ENCODE assay signal across 8 cellular contexts in the genomic region with DNA sequence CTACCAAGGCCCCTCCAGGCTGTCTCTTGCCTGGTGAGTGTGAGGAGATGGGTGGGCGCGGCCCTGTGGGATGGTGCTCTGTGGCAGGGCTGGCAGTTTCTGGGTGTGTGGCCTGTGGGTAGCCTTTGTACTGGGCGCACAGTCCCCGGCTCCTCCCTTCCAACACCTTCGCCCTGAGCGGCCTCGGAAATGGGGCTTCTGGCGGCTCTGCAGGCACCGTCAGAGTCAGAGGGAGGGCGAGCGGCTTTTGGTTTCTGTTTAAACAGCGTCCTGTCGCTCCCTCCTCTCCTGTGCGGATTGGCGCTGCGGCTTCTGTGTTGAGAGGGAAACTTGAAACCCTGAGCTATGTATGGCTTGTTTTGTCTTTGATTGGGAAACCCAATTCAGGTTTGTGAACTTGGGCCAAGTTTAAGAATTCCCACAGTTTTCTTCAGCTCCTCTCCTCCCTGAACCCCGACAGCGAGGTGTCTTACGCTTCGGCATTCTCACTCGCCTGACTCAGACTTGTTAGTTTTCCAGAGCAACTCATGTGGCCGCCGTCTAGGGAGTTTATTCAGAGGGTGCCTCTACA. TPM values are rescaled to one million over a fixed set of nuclear protein-coding genes. Genes with fewer than 3 reads are reported as not detected.
A peak's percentile ranks its signal among the peaks of the same experiment; 100 is the strongest.
DNase-seq lines count a peak whose midpoint lies in the region; ATAC-seq lines count a peak whose summit lies in the region.

No MANE protein-coding gene starts in this region.

- H3K27ac ChIP-seq in right cardiac atrium (ENCODE audit: low read length) = peak overlapping the region; percentile 26

- in situ Hi-C loops in ACHN (cut with HindIII; ENCODE audit: low pct_ligation_motif_present, low pct_unique_long_range_greater_than_20kb, low sequenced_read_pairs) = no loop called here

- ATAC-seq in right cardiac atrium (peak in 1 of 2 donors; percentile 5), GM18867 (IDR thresholded peaks at IDR 0.05; ENCODE audit: unreplicated experiment) (no peak)

- intact Hi-C loops in right cardiac atrium (cut with DNase I) = no loop called here

- peaks cover 2% of the 10 kb centered on the region for H3K4me1 ChIP-seq in right cardiac atrium (ENCODE audit: control insufficient read depth, insufficient read depth, low read length)

- no peaks in the 10 kb centered on the region for H3K27me3 ChIP-seq in right cardiac atrium (ENCODE audit: control insufficient read depth, insufficient read depth)

- no peaks in the 10 kb centered on the region for H3K9me3 ChIP-seq in right cardiac atrium (ENCODE audit: control insufficient read depth, low read length)

- peak; percentile 36 for DNase-seq in NCI-H128 (lab: John Stamatoyannopoulos, UW; ENCODE audit: unreplicated experiment)
- DNase-seq in activated effector memory CD4-positive, alpha-beta T cell treated with Interleukin-2 at 50 U/mL for 16 hours = peak; percentile 15
- DNase-seq in right cardiac atrium = peak in 1 of 3 donors; percentile 58
- peak; percentile 27 for DNase-seq in stimulated activated CD8-positive, alpha-beta memory T cell treated with anti-CD3 and anti-CD28 coated beads, Interleukin-12 subunit alpha, Interleukin-12 subunit beta, amount 100 ng/mL, for 4 hours (ENCODE audit: low read depth)
- DNase-seq in ACHN = no peak
- DNase-seq in NCI-H1105 treated with DMSO at 0.1 percent for 48 hours (lab: John Stamatoyannopoulos, UW) = no peak
- DNase-seq in middle frontal gyrus (ENCODE audit: extremely low spot score, low spot score) = no peak

- 84% methylated on average over 23 of the region's 23 CpGs for WGBS in right cardiac atrium

- H3K4me3 ChIP-seq in right cardiac atrium (ENCODE audit: low read length) = no peak overlapping the region

RNA-seq across cellular contexts. Expression of gene ZNF750, which starts 8.3 kb away (rescaled TPM):
- total RNA-seq in right cardiac atrium = not detected
- 0.07 TPM for polyA plus RNA-seq in right cardiac atrium

Comparison
In these comparisons a context has a peak if more than half of its experiments do, and no peak if none do; other contexts are left out.
1. DNase-seq: peak in NCI-H128 (single experiment), activated effector memory CD4-positive, alpha-beta T cell treated with Interleukin-2 at 50 U/mL for 16 hours (single experiment) and stimulated activated CD8-positive, alpha-beta memory T cell treated with anti-CD3 and anti-CD28 coated beads, Interleukin-12 subunit alpha, Interleukin-12 subunit beta, amount 100 ng/mL, for 4 hours (single experiment); none in ACHN (single experiment), NCI-H1105 treated with DMSO at 0.1 percent for 48 hours (single experiment) and middle frontal gyrus (single experiment).